8 cellular contexts compared by ENCODE assay signal in genomic region chr17:48814504-48814903, GRCh38. TPM values are rescaled to one million over a fixed set of nuclear protein-coding genes. Genes with fewer than 3 reads are reported as not detected.
DNase-seq lines count a peak whose midpoint lies in the region; ATAC-seq, FAIRE-seq and TF ChIP-seq lines count a peak whose summit lies in the region.

No MANE protein-coding gene starts in this region.

- H3K27me3 Mint-ChIP-seq in activated T-helper 17 cell treated with anti-CD3 and anti-CD28 coated beads, Interleukin-2, amount 50 U/mL, for 72 hours = peaks cover 22% of the 10 kb centered on the region

- 15% methylated on average over 7 of the region's 7 CpGs for WGBS in right lobe of liver (ENCODE audit: insufficient coverage, low coverage, low lambda C conversion rate, missing lambda C conversion rate)

- peaks cover 20% of the 10 kb centered on the region for H3K4me1 ChIP-seq in DND-41 (ENCODE audit: insufficient read depth, low read length)
- H3K4me1 ChIP-seq in right lobe of liver = peaks cover 0 to 5% (median 0%) of the 10 kb centered on the region in 4 donors

- H3K36me3 Mint-ChIP-seq in activated T-helper 17 cell treated with anti-CD3 and anti-CD28 coated beads, Interleukin-2, amount 50 U/mL, for 72 hours (ENCODE audit: low read depth) = no peaks in the 10 kb centered on the region

- peaks cover 8% of the 10 kb centered on the region for H3K4me1 Mint-ChIP-seq in activated T-helper 17 cell treated with anti-CD3 and anti-CD28 coated beads, Interleukin-2, amount 50 U/mL, for 72 hours

- no peak overlapping the region for H3K4me3 ChIP-seq in DND-41 (ENCODE audit: low read depth in 1 of 2, low read length in 2 of 2)
- H3K4me3 ChIP-seq in Jurkat, Clone E6-1 (ENCODE audit: low read length) = no peak overlapping the region
- H3K4me3 ChIP-seq in cardiac fibroblast (replicated peaks in 1 of 2; ENCODE audit: low read depth in 2 of 2, low read length in 2 of 2) = no peak overlapping the region
- no peak overlapping the region for H3K4me3 ChIP-seq in right lobe of liver

- ATAC-seq in DND-41 (ENCODE audit: insufficient read depth, low read depth) = no peak
- ATAC-seq in right lobe of liver = peak; percentile 57 to 69 (median 62)
- no peak for ATAC-seq in activated T-helper 17 cell treated with anti-CD3 and anti-CD28 coated beads, Interleukin-2, amount 50 U/mL, for 72 hours (replicated peaks)
- no peak for ATAC-seq in HG02798 (IDR thresholded peaks at IDR 0.05; ENCODE audit: poor library complexity, unreplicated experiment)

- H3K9ac ChIP-seq in DND-41 (ENCODE audit: low read depth, low read length) = no peak overlapping the region

- no peaks in the 10 kb centered on the region for H3K79me2 ChIP-seq in DND-41 (ENCODE audit: insufficient read depth, low read length)

- intact Hi-C loops in right lobe of liver (cut with DNase I) = no loop called here

- H4K20me1 ChIP-seq in DND-41 (ENCODE audit: insufficient read depth, low read length) = peaks cover 2% of the 10 kb centered on the region; the same call in 1 of the 2 replicates

- no peaks in the 10 kb centered on the region for H3K9me3 ChIP-seq in DND-41 (ENCODE audit: insufficient read depth, low read length, severe bottlenecking)
- H3K9me3 ChIP-seq in right lobe of liver = no peaks in the 10 kb centered on the region

- TF ChIP-seq POLR2A in right lobe of liver (IDR thresholded peaks at IDR 0.05) = no peak

- H3K27ac ChIP-seq in DND-41 (ENCODE audit: low read length) (no peak overlapping the region), right lobe of liver (no peak overlapping the region)

- no peaks in the 10 kb centered on the region for H3K9me3 Mint-ChIP-seq in activated T-helper 17 cell treated with anti-CD3 and anti-CD28 coated beads, Interleukin-2, amount 50 U/mL, for 72 hours

- FAIRE-seq in TTC549 (lab: Jason Lieb, UNC) = peak; percentile 7

- no peaks in the 10 kb centered on the region for H3K36me3 ChIP-seq in DND-41 (ENCODE audit: insufficient read depth, low read length)
- no peaks in the 10 kb centered on the region for H3K36me3 ChIP-seq in right lobe of liver

- no peak overlapping the region for H2AFZ ChIP-seq in DND-41 (ENCODE audit: low read depth, low read length)

- TF ChIP-seq CTCF in DND-41 (IDR thresholded peaks at IDR 0.05; ENCODE audit: borderline replicate concordance, extremely low read depth, low read length, poor library complexity, severe bottlenecking) (peak; percentile 86), cardiac fibroblast (IDR thresholded peaks at IDR 0.05; ENCODE audit: low read depth, low read length) (peak; percentile 87), right lobe of liver (IDR thresholded peaks at IDR 0.05) (peak; percentile 75 to 87 (median 78))

- no peak overlapping the region for H3K4me3 Mint-ChIP-seq in activated T-helper 17 cell treated with anti-CD3 and anti-CD28 coated beads, Interleukin-2, amount 50 U/mL, for 72 hours

- H3K27ac Mint-ChIP-seq in activated T-helper 17 cell treated with anti-CD3 and anti-CD28 coated beads, Interleukin-2, amount 50 U/mL, for 72 hours = no peak overlapping the region

- no peak overlapping the region for H3K4me2 ChIP-seq in DND-41 (ENCODE audit: insufficient read depth, low read length)

- DNase-seq in DND-41 (peak; percentile 65), cardiac fibroblast (ENCODE audit: low read depth in 2 of 2) (peak; percentile 56 to 64), right lobe of liver (peak in 2 of 3 donors; percentile 48 to 67)
- DNase-seq in Jurkat, Clone E6-1 (ENCODE audit: low read depth, low spot score) = peak; percentile 49
- peak; percentile 19 to 35 for DNase-seq in stimulated activated CD8-positive, alpha-beta memory T cell treated with anti-CD3 and anti-CD28 coated beads, Interleukin-4, amount 100 ng/mL, for 4 hours (ENCODE audit: low read depth in 2 of 2, low spot score in 1 of 2)

- H3K27me3 ChIP-seq in DND-41 (ENCODE audit: insufficient read depth, low read length, poor library complexity) (peaks cover 15% of the 10 kb centered on the region), right lobe of liver (no peaks in the 10 kb centered on the region)

RNA-seq across cellular contexts. Expression of gene TTLL6, which starts 2.5 kb away (rescaled TPM):
- polyA plus RNA-seq in Jurkat, Clone E6-1 (2012; ENCODE audit: insufficient read depth, insufficient read length) = 0.86 TPM
- total RNA-seq in right lobe of liver = under 1 TPM in 1 of 6 experiments, not detected in 5; 0.12 TPM
- total RNA-seq in activated T-helper 17 cell treated with anti-CD3 and anti-CD28 coated beads, Interleukin-2, amount 50 U/mL, for 72 hours = not detected

RNA-seq across cellular contexts. Expression of gene CALCOCO2, which starts 16.3 kb away (rescaled TPM):
- polyA plus RNA-seq in Jurkat, Clone E6-1 (2012; ENCODE audit: insufficient read depth, insufficient read length) = 133 TPM
- 10 to 100 TPM; 58.0 to 93.3 (median 72.1) TPM for total RNA-seq in right lobe of liver
- 100 to 1,000 TPM; 101 to 130 TPM for total RNA-seq in activated T-helper 17 cell treated with anti-CD3 and anti-CD28 coated beads, Interleukin-2, amount 50 U/mL, for 72 hours

Comparison
In these comparisons a context has a peak if more than half of its experiments do, and no peak if none do; other contexts are left out.
1. ATAC-seq: peak in right lobe of liver (4 of 4); none in DND-41 (single experiment), activated T-helper 17 cell treated with anti-CD3 and anti-CD28 coated beads, Interleukin-2, amount 50 U/mL, for 72 hours (single experiment) and HG02798 (single experiment).
2. Peak in every context shown above with its lines, with median percentiles within 50 percentile points of each other: DNase-seq and CTCF ChIP-seq.